26 cellular contexts compared by ENCODE assay signal in the genomic region with DNA sequence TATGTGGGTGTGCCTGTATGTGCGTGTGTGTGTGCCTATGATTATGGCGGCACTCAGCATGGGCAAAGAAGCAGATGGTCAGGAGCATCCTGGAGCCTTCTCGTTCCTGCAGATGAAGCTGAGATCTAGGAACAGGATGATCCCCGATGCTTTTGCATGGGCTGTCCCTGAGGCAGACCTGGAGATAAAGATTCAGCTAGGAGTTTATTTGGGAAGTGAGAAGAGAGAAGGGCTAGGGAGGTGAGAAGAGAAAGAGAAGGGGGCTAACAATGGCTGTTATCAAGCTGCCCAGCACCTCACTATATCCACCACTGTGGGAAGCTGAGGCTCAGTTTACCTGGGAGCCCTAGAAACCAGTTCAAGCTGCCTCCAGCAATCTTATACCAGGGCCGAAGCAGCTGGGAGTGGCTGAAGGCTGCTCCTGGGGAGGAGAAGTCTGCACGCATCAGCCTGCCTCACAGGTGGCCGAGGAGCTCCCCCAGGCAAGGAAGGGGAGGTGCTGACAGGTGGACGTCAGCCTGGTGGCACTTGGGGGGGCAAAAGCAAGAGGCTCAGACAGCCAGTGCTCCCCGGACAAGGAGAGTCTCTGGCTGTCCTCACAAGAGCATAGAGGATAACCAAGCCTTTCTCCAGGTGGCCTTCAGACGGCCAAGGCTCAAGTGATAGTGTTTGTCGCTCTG.
"Had no signal": no experiment of that assay in that cellular context is flagged by ENCODE, and none has a peak within 500 bp of the region (broad histone marks: within the 10 kb centered on the region; RNA-seq: fewer than 3 reads in every experiment).

No MANE protein-coding gene starts in this region.

- H3K27me3 ChIP-seq: adrenal gland, ascending aorta, MG63 had no signal

- ATAC-seq: activated T-helper 17 cell treated with anti-CD3 and anti-CD28 coated beads, Interleukin-2, amount 50 U/mL, for 72 hours; Panc1; Right ventricle myocardium inferior; T-cell had no signal

- H3K4me1 ChIP-seq: adrenal gland, ascending aorta had no signal

- H3K9me3 ChIP-seq: adrenal gland, ascending aorta, MG63 had no signal

- H3K36me3 ChIP-seq: adrenal gland, ascending aorta, MG63 had no signal

- DNase-seq: activated CD4-positive, alpha-beta memory T cell treated with anti-CD3 and anti-CD28 coated beads, Interleukin-2, amount 10 ng/mL, durations not matched to agents 7 days and 5 days; activated CD4-positive, alpha-beta T cell treated with anti-CD3 and anti-CD28 coated beads, Interleukin-2, amount 10 ng/mL, durations not matched to agents 7 days and 5 days; activated CD4-positive, CD25-positive, alpha-beta regulatory T cell; activated gamma-delta T cell; activated naive CD4-positive, alpha-beta T cell treated with anti-CD3 and anti-CD28 coated beads, Interleukin-2, amount 10 ng/mL, durations not matched to agents 7 days and 5 days; activated naive CD8-positive, alpha-beta T cell treated with anti-CD3 and anti-CD28 coated beads, Interleukin-2, amount 10 ng/mL, durations not matched to agents 7 days and 5 days; activated T-cell treated with anti-CD3 and anti-CD28 coated beads for 4 hours; activated T-cell treated with anti-CD3 and anti-CD28 coated beads, Interleukin-2, amount 50 U/mL, for 48 hours; adrenal gland; MG63; NCI-H1092 treated with DMSO at 0.1 percent for 48 hours; NCI-H1436; NCI-H1694 treated with DMSO at 0.1 percent for 48 hours; NCI-H2029 treated with DMSO at 0.1 percent for 48 hours; NCI-H345; NCI-H510A; NCI-H526 treated with DMSO at 0.1 percent for 48 hours; RPMI8226; T-cell; T-helper 2 cell; T1000 had no signal

- H3K4me3 ChIP-seq: adrenal gland, ascending aorta, MG63, SK-N-MC had no signal

- H3K27ac ChIP-seq: adrenal gland, ascending aorta, SK-N-MC had no signal
